7 cellular contexts compared by ENCODE assay signal in genomic region chr2:87132577-87132976, GRCh38.
DNase-seq lines count a peak whose midpoint lies in the region; ATAC-seq and TF ChIP-seq lines count a peak whose summit lies in the region.
"Not testable (repeated sequence)": the region's sequence is repeated elsewhere in the genome, so short reads cannot be mapped to it uniquely, and the experiment has no call there.

No MANE protein-coding gene starts in this region.

- CTCF ChIA-PET in CD8-positive, alpha-beta T cell (lab: Charles Lee): not testable (repeated sequence)

- H3K4me1 Mint-ChIP-seq in CD8-positive, alpha-beta T cell (ENCODE audit: low read depth); T-helper 17 cell; stimulated activated memory B cell treated with anti-CD40 and anti-IgM and Interleukin-4, amounts not matched to agents 10 μg/mL and 1 μg/mL and 100 μg/mL, for 72 hours: not testable (repeated sequence)
- peaks cover 11% of the 10 kb centered on the region for H3K4me1 Mint-ChIP-seq in activated T-cell treated with anti-CD3 and anti-CD28 coated beads, Interleukin-2, amount 50 U/mL, for 72 hours (ENCODE audit: low read depth)

- not testable (repeated sequence) for H3K36me3 Mint-ChIP-seq in CD8-positive, alpha-beta T cell; T-helper 17 cell (ENCODE audit: low read depth); activated T-cell treated with anti-CD3 and anti-CD28 coated beads, Interleukin-2, amount 50 U/mL, for 72 hours (ENCODE audit: insufficient read depth in 2 of 2); stimulated activated memory B cell treated with anti-CD40 and anti-IgM and Interleukin-4, amounts not matched to agents 10 μg/mL and 1 μg/mL and 100 μg/mL, for 72 hours

- not testable (repeated sequence) for H3K9me3 ChIP-seq in CD8-positive, alpha-beta T cell (ENCODE audit: low read length); T-helper 17 cell (ENCODE audit: control insufficient read depth, low read length, poor library complexity, severe bottlenecking)

- ATAC-seq in CD8-positive, alpha-beta T cell: peak; percentile 67
- ATAC-seq in GM18858 (IDR thresholded peaks at IDR 0.05; ENCODE audit: unreplicated experiment) (peak; percentile 65), HG02885 (IDR thresholded peaks at IDR 0.05; ENCODE audit: poor library complexity, unreplicated experiment) (peak; percentile 60), HG03521 (IDR thresholded peaks at IDR 0.05; ENCODE audit: unreplicated experiment) (peak; percentile 65), T-helper 17 cell (peak; percentile 46)
- ATAC-seq in activated T-cell treated with anti-CD3 and anti-CD28 coated beads, Interleukin-2, amount 50 U/mL, for 72 hours (replicated peaks in 1 of 2): not testable (repeated sequence)
- peak; percentile 59 for ATAC-seq in stimulated activated memory B cell treated with anti-CD40 and anti-IgM and Interleukin-4, amounts not matched to agents 10 μg/mL and 1 μg/mL and 100 μg/mL, for 72 hours

- H3K4me3 Mint-ChIP-seq in CD8-positive, alpha-beta T cell; T-helper 17 cell; stimulated activated memory B cell treated with anti-CD40 and anti-IgM and Interleukin-4, amounts not matched to agents 10 μg/mL and 1 μg/mL and 100 μg/mL, for 72 hours: not testable (repeated sequence)
- H3K4me3 Mint-ChIP-seq in activated T-cell treated with anti-CD3 and anti-CD28 coated beads, Interleukin-2, amount 50 U/mL, for 72 hours: peak overlapping the region; percentile 22 to 32

- H3K9me3 Mint-ChIP-seq in CD8-positive, alpha-beta T cell; activated T-cell treated with anti-CD3 and anti-CD28 coated beads, Interleukin-2, amount 50 U/mL, for 72 hours; stimulated activated memory B cell treated with anti-CD40 and anti-IgM and Interleukin-4, amounts not matched to agents 10 μg/mL and 1 μg/mL and 100 μg/mL, for 72 hours: not testable (repeated sequence)

- H3K27me3 Mint-ChIP-seq in CD8-positive, alpha-beta T cell (ENCODE audit: low read depth); T-helper 17 cell; activated T-cell treated with anti-CD3 and anti-CD28 coated beads, Interleukin-2, amount 50 U/mL, for 72 hours (ENCODE audit: low read depth); stimulated activated memory B cell treated with anti-CD40 and anti-IgM and Interleukin-4, amounts not matched to agents 10 μg/mL and 1 μg/mL and 100 μg/mL, for 72 hours: not testable (repeated sequence)

- DNase-seq in CD8-positive, alpha-beta T cell; T-helper 17 cell; activated T-cell treated with anti-CD3 and anti-CD28 coated beads, Interleukin-2, amount 50 U/mL, for 72 hours: not testable (repeated sequence)

- not testable (repeated sequence) for TF ChIP-seq CTCF in CD8-positive, alpha-beta T cell (IDR thresholded peaks at IDR 0.05)

- H3K4me3 ChIP-seq in CD8-positive, alpha-beta T cell (ENCODE audit: low read depth, low read length): not testable (repeated sequence)

- intact Hi-C loops in CD8-positive, alpha-beta T cell (cut with DNase I, micrococcal nuclease): not testable (repeated sequence)

- H3K27me3 ChIP-seq in CD8-positive, alpha-beta T cell (ENCODE audit: insufficient read depth, low read length): not testable (repeated sequence)

- H3K27ac ChIP-seq in CD8-positive, alpha-beta T cell (ENCODE audit: low read depth, low read length): not testable (repeated sequence)

- POLR2A ChIA-PET in CD8-positive, alpha-beta T cell (lab: Charles Lee): not testable (repeated sequence)

- not testable (repeated sequence) for H3K4me1 ChIP-seq in CD8-positive, alpha-beta T cell (ENCODE audit: insufficient read depth, low read length)

- H3K27ac Mint-ChIP-seq in CD8-positive, alpha-beta T cell; T-helper 17 cell; activated T-cell treated with anti-CD3 and anti-CD28 coated beads, Interleukin-2, amount 50 U/mL, for 72 hours; stimulated activated memory B cell treated with anti-CD40 and anti-IgM and Interleukin-4, amounts not matched to agents 10 μg/mL and 1 μg/mL and 100 μg/mL, for 72 hours: not testable (repeated sequence)

- not testable (repeated sequence) for H3K36me3 ChIP-seq in CD8-positive, alpha-beta T cell (ENCODE audit: insufficient read depth, low read length)
